9 cellular contexts compared by ENCODE assay signal in the genomic region with DNA sequence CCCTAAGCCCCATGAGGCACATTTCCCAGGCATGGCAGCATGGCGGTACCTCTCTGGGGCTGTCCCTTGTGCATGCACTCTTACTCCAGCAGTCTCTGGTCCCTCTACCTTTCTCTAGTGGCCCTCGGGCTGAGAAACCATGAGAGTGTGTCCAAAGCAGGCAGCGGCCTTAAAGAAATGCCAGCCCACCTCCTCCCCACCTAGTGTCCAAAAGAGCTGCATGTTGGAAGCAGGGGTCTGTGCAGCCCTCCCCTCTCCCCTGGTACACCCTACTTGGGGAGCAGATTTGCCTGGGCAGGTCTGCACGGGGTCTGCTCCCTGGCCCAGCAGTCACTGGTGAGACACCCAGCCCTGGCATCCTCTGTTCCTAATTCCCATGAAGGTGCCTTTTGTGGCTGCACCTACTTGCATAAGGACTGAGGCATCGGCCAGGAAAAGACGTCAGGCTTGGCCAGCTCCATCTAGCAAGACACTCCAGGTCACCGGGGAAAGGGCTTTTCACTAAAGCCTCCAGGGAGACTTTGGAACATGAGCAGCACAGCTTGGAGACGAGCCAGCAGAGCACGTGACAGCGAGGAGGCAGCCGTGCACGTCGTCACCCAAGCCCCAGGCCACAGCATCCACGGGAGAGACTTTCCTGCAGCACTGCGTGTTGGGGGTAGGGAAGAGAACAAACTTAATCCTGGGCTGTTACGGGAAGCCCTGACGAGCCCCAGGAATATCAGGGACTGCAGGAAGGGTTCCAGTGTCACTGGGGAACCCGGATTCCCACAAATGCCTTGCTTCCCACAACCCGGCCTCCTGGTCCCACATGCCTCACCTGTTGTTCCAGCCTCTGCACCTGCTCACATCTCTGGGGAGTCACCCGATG. TPM values are rescaled to one million over a fixed set of nuclear protein-coding genes. Genes with fewer than 3 reads are reported as not detected.
A peak's percentile ranks its signal among the peaks of the same experiment; 100 is the strongest.
DNase-seq lines count a peak whose midpoint lies in the region; ATAC-seq and TF ChIP-seq lines count a peak whose summit lies in the region.
"Had no signal": no experiment of that assay in that cellular context is flagged by ENCODE, and none has a peak within 500 bp of the region (broad histone marks: within the 10 kb centered on the region; RNA-seq: fewer than 3 reads in every experiment).

No MANE protein-coding gene starts in this region.

- no peaks in the 10 kb centered on the region for H3K27me3 Mint-ChIP-seq in CD8-positive, alpha-beta memory T cell
- no peaks in the 10 kb centered on the region for H3K27me3 Mint-ChIP-seq in activated CD4-positive, alpha-beta T cell treated with anti-CD3 and anti-CD28 coated beads for 36 hours
- H3K27me3 Mint-ChIP-seq: stimulated activated naive CD8-positive, alpha-beta T cell treated with anti-CD3 and anti-CD28 coated beads, Interleukin-15, Interleukin-2, amounts not matched to agents 100 ng/mL and 50 ng/mL, for 24 hours had no signal

- no peak for TF ChIP-seq CTCF in HEK293 (tag by site-specific recombination; IDR thresholded peaks at IDR 0.05)
- no peak for TF ChIP-seq CTCF in RWPE2 (IDR thresholded peaks at IDR 0.05; ENCODE audit: poor library complexity, severe bottlenecking)
- TF ChIP-seq CTCF in retinal pigment epithelial cell (conservative IDR thresholded peaks at IDR 0.05; ENCODE audit: low read depth, low read length) = no peak

- H3K9me3 Mint-ChIP-seq in CD8-positive, alpha-beta memory T cell = no peaks in the 10 kb centered on the region
- H3K9me3 Mint-ChIP-seq in activated CD4-positive, alpha-beta T cell treated with anti-CD3 and anti-CD28 coated beads for 36 hours (ENCODE audit: low read depth) = no peaks in the 10 kb centered on the region
- H3K9me3 Mint-ChIP-seq: stimulated activated naive CD8-positive, alpha-beta T cell treated with anti-CD3 and anti-CD28 coated beads, Interleukin-15, Interleukin-2, amounts not matched to agents 100 ng/mL and 50 ng/mL, for 24 hours had no signal

- no peaks in the 10 kb centered on the region for H3K9me3 ChIP-seq in HEK293 (ENCODE audit: control insufficient read depth, insufficient read depth, low read depth, low read length)
- no peaks in the 10 kb centered on the region for H3K9me3 ChIP-seq in RWPE2 (ENCODE audit: severe bottlenecking)
- H3K9me3 ChIP-seq in CD8-positive, alpha-beta memory T cell (ENCODE audit: low read length) = no peaks in the 10 kb centered on the region

- no peaks in the 10 kb centered on the region for H3K4me1 Mint-ChIP-seq in CD8-positive, alpha-beta memory T cell
- H3K4me1 Mint-ChIP-seq in activated CD4-positive, alpha-beta T cell treated with anti-CD3 and anti-CD28 coated beads for 36 hours = peaks cover 4% of the 10 kb centered on the region

- no peak overlapping the region for H3K4me3 ChIP-seq in HEK293 (ENCODE audit: low read depth, low read length)
- H3K4me3 ChIP-seq in RWPE2 (ENCODE audit: severe bottlenecking) = no peak overlapping the region
- H3K4me3 ChIP-seq in retinal pigment epithelial cell (ENCODE audit: low read length) = no peak overlapping the region
- H3K4me3 ChIP-seq in CD8-positive, alpha-beta memory T cell (ENCODE audit: low read length) = no peak overlapping the region

- peak; percentile 24; the same call in 2 of the 3 replicates for ATAC-seq in RWPE2 (ENCODE audit: low read depth)
- ATAC-seq in activated CD4-positive, alpha-beta T cell treated with anti-CD3 and anti-CD28 coated beads for 36 hours = no peak

- H3K27ac ChIP-seq in HEK293 (ENCODE audit: extremely low read depth, low read depth, low read length) = peak overlapping the region; percentile 11; the same call in 1 of the 2 replicates
- H3K27ac ChIP-seq in RWPE2 (ENCODE audit: poor library complexity, severe bottlenecking) = no peak overlapping the region
- no peak overlapping the region for H3K27ac ChIP-seq in CD8-positive, alpha-beta memory T cell (ENCODE audit: low read depth, low read length)

- POLR2A ChIA-PET in HEK293 (lab: Yijun Ruan, JAX) = interaction anchor here (0.6 kb wide), 1 partner anchor 367 kb away, joined by 5 read pairs; no protein-coding TSS in a partner anchor
- POLR2A ChIA-PET in CD8-positive, alpha-beta memory T cell (lab: Charles Lee) = no interaction called here
- POLR2A ChIA-PET in activated CD4-positive, alpha-beta T cell treated with anti-CD3 and anti-CD28 coated beads for 36 hours (lab: Charles Lee) = no interaction called here

- intact Hi-C loops in head of caudate nucleus (cut with DNase I) = no loop called here
- intact Hi-C loops in activated CD4-positive, alpha-beta T cell treated with anti-CD3 and anti-CD28 coated beads for 36 hours (cut with DNase I, micrococcal nuclease) = no loop called here

- no peak for DNase-seq in RWPE2 (ENCODE audit: low spot score)
- peak; percentile 17 to 82 (median 58) for DNase-seq in head of caudate nucleus
- peak; percentile 36 for DNase-seq in retinal pigment epithelial cell (ENCODE audit: low read depth)
- no peak for DNase-seq in AG08395 (ENCODE audit: low spot score)
- DNase-seq in CD8-positive, alpha-beta memory T cell = no peak
- no peak for DNase-seq in activated CD4-positive, alpha-beta T cell treated with anti-CD3 and anti-CD28 coated beads for 36 hours
- no peak for DNase-seq in GM03348 (ENCODE audit: low spot score)

- H3K36me3 Mint-ChIP-seq in CD8-positive, alpha-beta memory T cell = peaks cover 0 to 8% (median 0%) of the 10 kb centered on the region in 3 donors
- H3K36me3 Mint-ChIP-seq in activated CD4-positive, alpha-beta T cell treated with anti-CD3 and anti-CD28 coated beads for 36 hours (ENCODE audit: low read depth) = peaks cover 2% of the 10 kb centered on the region

- H3K27me3 ChIP-seq in RWPE2 (ENCODE audit: insufficient read depth, poor library complexity, severe bottlenecking) = no peaks in the 10 kb centered on the region
- no peaks in the 10 kb centered on the region for H3K27me3 ChIP-seq in CD8-positive, alpha-beta memory T cell (ENCODE audit: insufficient read depth, low read length, poor library complexity, severe bottlenecking)

- no peak overlapping the region for H3K4me3 Mint-ChIP-seq in CD8-positive, alpha-beta memory T cell
- H3K4me3 Mint-ChIP-seq in activated CD4-positive, alpha-beta T cell treated with anti-CD3 and anti-CD28 coated beads for 36 hours = no peak overlapping the region
- H3K4me3 Mint-ChIP-seq: stimulated activated naive CD8-positive, alpha-beta T cell treated with anti-CD3 and anti-CD28 coated beads, Interleukin-15, Interleukin-2, amounts not matched to agents 100 ng/mL and 50 ng/mL, for 24 hours had no signal

- no peak overlapping the region for H3K27ac Mint-ChIP-seq in CD8-positive, alpha-beta memory T cell
- H3K27ac Mint-ChIP-seq in activated CD4-positive, alpha-beta T cell treated with anti-CD3 and anti-CD28 coated beads for 36 hours = no peak overlapping the region
- H3K27ac Mint-ChIP-seq: stimulated activated naive CD8-positive, alpha-beta T cell treated with anti-CD3 and anti-CD28 coated beads, Interleukin-15, Interleukin-2, amounts not matched to agents 100 ng/mL and 50 ng/mL, for 24 hours had no signal

- H3K36me3 ChIP-seq in HEK293 (ENCODE audit: control insufficient read depth in 2 of 2, insufficient read depth in 1 of 2, low read length in 2 of 2) = peaks cover 0 to 6% of the 10 kb centered on the region in 2 experiments; a peak in 1 of 3 replicates
- no peaks in the 10 kb centered on the region for H3K36me3 ChIP-seq in RWPE2 (ENCODE audit: low read depth)
- no peaks in the 10 kb centered on the region for H3K36me3 ChIP-seq in CD8-positive, alpha-beta memory T cell (ENCODE audit: insufficient read depth, low read length)

- H3K4me1 ChIP-seq in HEK293 (ENCODE audit: control insufficient read depth, insufficient read depth, low read length) (peaks cover 22% of the 10 kb centered on the region), RWPE2 (ENCODE audit: insufficient read depth, poor library complexity, severe bottlenecking) (peaks cover 10% of the 10 kb centered on the region)
- no peaks in the 10 kb centered on the region for H3K4me1 ChIP-seq in CD8-positive, alpha-beta memory T cell (ENCODE audit: insufficient read depth, low read length)

- CTCF ChIA-PET in HEK293 (lab: Yijun Ruan, JAX) = interaction anchor here (2.5 kb wide), 1 partner anchor 27 kb away, joined by 13 read pairs; no protein-coding TSS in a partner anchor
- CTCF ChIA-PET in CD8-positive, alpha-beta memory T cell (lab: Charles Lee) = no interaction called here
- CTCF ChIA-PET in activated CD4-positive, alpha-beta T cell treated with anti-CD3 and anti-CD28 coated beads for 36 hours (lab: Charles Lee) = no interaction called here

TF ChIP-seq in HEK293, 187 proteins besides CTCF, POLR2A, EP300 and RAD21 (continues in another document):
- TF ChIP-seq ZNF654 (tag by site-specific recombination; IDR thresholded peaks at IDR 0.05; ENCODE audit: low read depth) (no peak), ZNF366 (tag by site-specific recombination; conservative IDR thresholded peaks at IDR 0.05) (0 out of 2 replicates have a peak, but pooled peaks have one; percentile 8), ZNF341 (tag by site-specific recombination; IDR thresholded peaks at IDR 0.05; ENCODE audit: low read depth) (peak; percentile 53; the same call in 1 of the 2 replicates), ZNF785 (tag by site-specific recombination; IDR thresholded peaks at IDR 0.05) (no peak), ZBTB17 (tag by site-specific recombination; IDR thresholded peaks at IDR 0.05) (peak; percentile 69), ZNF747 (tag by site-specific recombination; IDR thresholded peaks at IDR 0.05) (no peak), ZBTB26 (tag by site-specific recombination; optimal IDR thresholded peaks at IDR 0.05) (peak; percentile 30), ZNF423 (tag by site-specific recombination; IDR thresholded peaks at IDR 0.05) (peak; percentile 47; the same call in 1 of the 2 replicates), ZNF600 (tag by site-specific recombination; IDR thresholded peaks at IDR 0.05) (peak; percentile 93), ZNF48 (tag by site-specific recombination; IDR thresholded peaks at IDR 0.05) (no peak), IKZF3 (tag by site-specific recombination; IDR thresholded peaks at IDR 0.05) (peak; percentile 53; the same call in 1 of the 2 replicates), GLIS1 (tag by site-specific recombination; IDR thresholded peaks at IDR 0.05) (peak; percentile 37; the same call in 1 of the 2 replicates), ZIC2 (tag by site-specific recombination; IDR thresholded peaks at IDR 0.05) (no peak)

RNA-seq across cellular contexts. Expression of gene TM2D3, which starts 38.8 kb away (rescaled TPM):
- 10 to 100 TPM; 63.5 to 68.0 TPM for total RNA-seq in CD8-positive, alpha-beta memory T cell
- 35.8 TPM for polyA plus RNA-seq in CD8-positive, alpha-beta memory T cell
- total RNA-seq in activated CD4-positive, alpha-beta T cell treated with anti-CD3 and anti-CD28 coated beads for 36 hours = 10 to 100 TPM; 34.3 to 35.9 TPM

Comparison
In these comparisons a context has a peak if more than half of its experiments do, and no peak if none do; other contexts are left out.
1. DNase-seq: peak in head of caudate nucleus (42 of 42) and retinal pigment epithelial cell (single experiment); none in RWPE2 (single experiment), AG08395 (single experiment), CD8-positive, alpha-beta memory T cell (0 of 5), activated CD4-positive, alpha-beta T cell treated with anti-CD3 and anti-CD28 coated beads for 36 hours (single experiment) and GM03348 (single experiment).